In the genomic region with DNA sequence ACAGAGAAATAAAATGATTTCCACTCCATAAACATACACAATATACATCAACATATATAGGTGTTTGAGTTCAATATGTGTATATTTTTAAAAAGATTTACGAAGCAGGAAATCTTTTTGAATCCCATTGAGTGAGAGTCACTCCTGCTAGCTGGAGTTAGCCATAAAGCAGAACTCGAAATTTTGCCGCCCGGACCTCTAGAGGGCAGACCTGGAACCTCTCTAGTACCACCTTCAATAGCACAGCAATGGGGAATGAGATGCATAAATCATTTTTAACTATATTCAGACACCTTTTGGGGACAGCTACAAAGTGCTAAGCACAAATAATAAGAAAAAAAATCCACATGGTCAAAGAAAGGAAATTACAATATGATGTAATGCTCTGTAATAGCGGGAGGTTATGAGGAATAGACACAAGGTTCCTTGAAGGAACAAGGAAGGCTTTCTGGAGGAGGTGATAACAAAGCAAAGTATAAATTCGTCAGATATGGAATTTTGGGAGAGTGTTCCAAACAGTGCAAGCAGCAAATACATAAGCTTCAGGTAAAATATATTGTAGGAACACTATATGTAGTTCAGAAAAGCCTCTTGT, we compare ENCODE assay signal across 8 cellular contexts.
DNase-seq lines count a peak whose midpoint lies in the region; ATAC-seq and TF ChIP-seq lines count a peak whose summit lies in the region.

No MANE protein-coding gene starts in this region.

- DNase-seq in NT2/D1 (ENCODE audit: low read depth, low spot score) (peak; percentile 28), epithelial cell of proximal tubule (ENCODE audit: low read depth) (no peak), posterior cingulate gyrus (peak in 9 of 10 donors; percentile 9 to 72 (median 22))
- no peak for DNase-seq in stimulated activated CD4-positive, alpha-beta T cell treated with anti-CD3 and anti-CD28 coated beads, Interleukin-2, amount 100 ng/mL, for 48 hours

- no peak overlapping the region for H3K9ac ChIP-seq in NT2/D1 (ENCODE audit: insufficient read length, low read depth)

- no peaks in the 10 kb centered on the region for H3K27me3 ChIP-seq in NT2/D1 (ENCODE audit: insufficient read depth, insufficient read length)

- intact Hi-C loops in posterior cingulate gyrus (cut with DNase I), result no loop called here

- no peak overlapping the region for H3K27ac ChIP-seq in C4-2B

- no peaks in the 10 kb centered on the region for H3K36me3 ChIP-seq in NT2/D1 (ENCODE audit: insufficient read depth, insufficient read length, low read length)

- H3K4me3 ChIP-seq in NT2/D1 (ENCODE audit: insufficient read length, low read depth), result no peak overlapping the region
- H3K4me3 ChIP-seq in epithelial cell of proximal tubule (ENCODE audit: low read depth, low read length), result no peak overlapping the region

- H3K4me1 ChIP-seq in NT2/D1 (ENCODE audit: insufficient read depth, insufficient read length), result no peaks in the 10 kb centered on the region

- H3K9me3 ChIP-seq in NT2/D1 (ENCODE audit: insufficient read depth, low read length), result no peaks in the 10 kb centered on the region

- TF ChIP-seq CTCF in C4-2B (conservative IDR thresholded peaks at IDR 0.05), result peak; percentile 78
- peak; percentile 74 for TF ChIP-seq CTCF in epithelial cell of proximal tubule (conservative IDR thresholded peaks at IDR 0.05; ENCODE audit: low read depth, low read length)

- peak; percentile 97 for ATAC-seq in GM18868 (IDR thresholded peaks at IDR 0.05; ENCODE audit: unreplicated experiment)
- peak; percentile 75 for ATAC-seq in HG03108 (IDR thresholded peaks at IDR 0.05; ENCODE audit: unreplicated experiment)
- ATAC-seq in esophagus mucosa, result no peak

Comparison
In these comparisons a context has a peak if more than half of its experiments do, and no peak if none do; other contexts are left out.
1. DNase-seq: peak in NT2/D1 (single experiment) and posterior cingulate gyrus (9 of 10); none in epithelial cell of proximal tubule (single experiment) and stimulated activated CD4-positive, alpha-beta T cell treated with anti-CD3 and anti-CD28 coated beads, Interleukin-2, amount 100 ng/mL, for 48 hours (0 of 2).